In the genomic region with DNA sequence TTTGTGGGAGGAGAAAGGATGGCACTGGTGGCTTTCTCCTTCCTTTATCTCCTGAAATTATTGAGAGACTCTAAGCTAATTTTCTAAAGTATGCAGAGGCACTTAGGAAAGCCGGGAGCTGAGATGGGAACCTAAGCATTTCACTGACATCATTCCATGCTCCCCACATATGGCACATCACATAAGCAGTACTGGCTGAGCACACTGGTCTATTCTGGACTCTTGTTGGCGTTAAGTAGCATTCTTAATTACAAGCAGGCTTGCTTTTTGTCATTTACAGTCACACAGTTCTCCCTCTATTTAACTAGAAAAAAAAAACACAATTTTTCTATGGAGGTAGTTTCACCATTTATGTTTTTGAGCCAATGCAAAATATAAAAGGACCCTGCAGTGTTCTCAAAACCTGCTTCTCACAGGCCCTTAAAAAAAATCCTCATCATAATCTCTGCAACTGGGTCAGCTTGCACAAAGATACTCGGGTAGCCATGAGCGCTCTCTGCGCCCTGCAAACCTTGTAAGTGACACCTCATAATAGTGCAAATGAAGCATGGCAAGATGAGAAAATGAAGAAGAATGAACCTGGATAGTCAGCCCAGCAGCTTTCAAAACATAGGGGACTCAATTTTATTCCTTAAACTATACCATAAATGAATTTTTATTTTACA, we compare ENCODE assay signal across 18 cellular contexts.
DNase-seq lines count a peak whose midpoint lies in the region; TF ChIP-seq lines count a peak whose summit lies in the region.
"Had no signal": no experiment of that assay in that cellular context is flagged by ENCODE, and none has a peak within 500 bp of the region (broad histone marks: within the 10 kb centered on the region; RNA-seq: fewer than 3 reads in every experiment).

No MANE protein-coding gene starts in this region.

- H3K4me3 ChIP-seq in hepatocyte: no peak overlapping the region
- H3K4me3 ChIP-seq: MG63 had no signal

- DNase-seq in NCI-H2171 treated with DMSO at 0.1 percent for 48 hours (lab: John Stamatoyannopoulos, UW) (peak; percentile 6), NCI-H2171 (lab: John Stamatoyannopoulos, UW) (no peak), NCI-H345 (lab: John Stamatoyannopoulos, UW) (peak; percentile 33), hepatocyte (ENCODE audit: low spot score) (no peak), type B pancreatic cell (ENCODE audit: extremely low spot score, unreplicated experiment) (no peak), GM19238 (ENCODE audit: insufficient read length, low spot score) (no peak), erythroblast (lab: John Stamatoyannopoulos, UW) (no peak)
- DNase-seq: BE2C; CD4-positive, CD25-positive, alpha-beta regulatory T cell; COR-L47; DMS 273 treated with DMSO at 0.1 percent for 48 hours; GF-D8; Kasumi-1; MG63; NCI-H1048; NCI-H1436; NCI-H2081; NCI-H774 had no signal

- no peaks in the 10 kb centered on the region for H3K36me3 ChIP-seq in hepatocyte (replicated peaks; ENCODE audit: insufficient read depth, low read depth)
- H3K36me3 ChIP-seq: BE2C, MG63 had no signal

- 81% methylated on average over 5 of the region's 5 CpGs for WGBS in hepatocyte (ENCODE audit: low lambda C conversion rate, missing lambda C conversion rate)

- H3K4me1 Mint-ChIP-seq in type B pancreatic cell (ENCODE audit: unreplicated experiment): peaks cover 4% of the 10 kb centered on the region
- H3K4me1 Mint-ChIP-seq: CD4-positive, CD25-positive, alpha-beta regulatory T cell had no signal

- H3K79me2 ChIP-seq in hepatocyte: no peaks in the 10 kb centered on the region

- H4K20me1 ChIP-seq in hepatocyte (ENCODE audit: insufficient read depth, poor library complexity, severe bottlenecking): no peaks in the 10 kb centered on the region

- no peak overlapping the region for H3K27ac Mint-ChIP-seq in type B pancreatic cell
- H3K27ac Mint-ChIP-seq: CD4-positive, CD25-positive, alpha-beta regulatory T cell had no signal

- TF ChIP-seq CTCF in hepatocyte (IDR thresholded peaks at IDR 0.05; ENCODE audit: poor library complexity): no peak
- TF ChIP-seq CTCF in type B pancreatic cell (conservative IDR thresholded peaks at IDR 0.05): no peak

- H3K4me3 Mint-ChIP-seq in type B pancreatic cell: peak overlapping the region; percentile 87
- H3K4me3 Mint-ChIP-seq: CD4-positive, CD25-positive, alpha-beta regulatory T cell had no signal

- H3K9me3 ChIP-seq in hepatocyte (ENCODE audit: low read depth): no peaks in the 10 kb centered on the region
- H3K9me3 ChIP-seq: BE2C, MG63 had no signal

- no peaks in the 10 kb centered on the region for H3K9me3 Mint-ChIP-seq in type B pancreatic cell

- no peaks in the 10 kb centered on the region for H3K36me3 Mint-ChIP-seq in type B pancreatic cell
- H3K36me3 Mint-ChIP-seq: CD4-positive, CD25-positive, alpha-beta regulatory T cell had no signal

- TF ChIP-seq POLR2A in erythroblast (IDR thresholded peaks at IDR 0.05; ENCODE audit: low read length): no peak

- H3K4me2 ChIP-seq in hepatocyte: peak overlapping the region; percentile 91

- peaks cover 41% of the 10 kb centered on the region for H3K27me3 ChIP-seq in hepatocyte

- no peaks in the 10 kb centered on the region for H3K4me1 ChIP-seq in hepatocyte (ENCODE audit: insufficient read depth)
- H3K4me1 ChIP-seq: BE2C had no signal

- H2AFZ ChIP-seq in hepatocyte: no peak overlapping the region

- no peaks in the 10 kb centered on the region for H3K9me2 ChIP-seq in hepatocyte (replicated peaks; ENCODE audit: insufficient read depth)

- no peak overlapping the region for H3K27ac ChIP-seq in hepatocyte

- peaks cover 56% of the 10 kb centered on the region for H3K27me3 Mint-ChIP-seq in type B pancreatic cell

Comparison
In these comparisons a context has a peak if more than half of its experiments do, and no peak if none do; other contexts are left out.
1. DNase-seq: peak in NCI-H2171 treated with DMSO at 0.1 percent for 48 hours (single experiment) and NCI-H345 (single experiment); none in NCI-H2171 (single experiment), hepatocyte (single experiment), type B pancreatic cell (single experiment), GM19238 (single experiment) and erythroblast (0 of 2).